9 cellular contexts compared by ENCODE assay signal in the genomic region with DNA sequence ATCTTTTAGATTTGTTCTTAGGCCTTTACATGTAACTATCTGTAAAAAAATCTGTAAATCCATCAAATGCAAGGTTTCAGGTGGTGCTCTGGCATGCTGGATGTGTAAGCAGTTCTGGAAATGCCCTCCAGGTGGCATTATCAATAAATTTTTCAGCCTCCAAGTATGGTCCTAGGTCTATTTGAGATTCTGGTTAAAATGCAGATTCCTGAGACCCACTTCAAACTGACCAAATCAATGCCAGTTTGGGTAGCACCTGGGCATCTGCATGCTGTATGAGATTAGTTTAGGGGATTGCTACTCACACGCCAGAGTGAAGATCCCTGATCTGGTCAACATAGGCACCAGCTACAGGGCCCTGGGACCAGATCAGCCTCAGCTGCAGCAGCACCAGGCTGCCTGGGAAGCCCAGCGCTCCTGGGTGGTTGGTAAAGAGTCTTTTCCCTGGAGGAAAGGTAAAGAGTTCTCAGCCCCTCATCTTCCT.
DNase-seq lines count a peak whose midpoint lies in the region; ATAC-seq, FAIRE-seq and TF ChIP-seq lines count a peak whose summit lies in the region.
"Had no signal": no experiment of that assay in that cellular context is flagged by ENCODE, and none has a peak within 500 bp of the region (broad histone marks: within the 10 kb centered on the region; RNA-seq: fewer than 3 reads in every experiment).

No MANE protein-coding gene starts in this region.

- peak; percentile 57 for TF ChIP-seq CTCF in D721Med (IDR thresholded peaks at IDR 0.05; ENCODE audit: insufficient read depth, missing control alignments)
- peak; percentile 57 for TF ChIP-seq CTCF in astrocyte of the cerebellum (IDR thresholded peaks at IDR 0.05; ENCODE audit: low read depth, low read length, missing control alignments)

- H3K4me3 ChIP-seq in astrocyte of the cerebellum (ENCODE audit: low read depth, low read length): no peak overlapping the region

- in situ Hi-C loops in astrocyte of the cerebellum (cut with HindIII; ENCODE audit: low sequenced_read_pairs): no loop called here

- FAIRE-seq in D721Med (lab: Jason Lieb, UNC): no peak

- DNase-seq in D721Med (ENCODE audit: insufficient read length, low spot score) (no peak), NCI-H2171 (lab: John Stamatoyannopoulos, UW) (peak; percentile 25), astrocyte of the cerebellum (ENCODE audit: low read depth) (no peak), iPS-NIHi7 (ENCODE audit: extremely low spot score) (peak; percentile 46)
- DNase-seq in stimulated activated naive CD8-positive, alpha-beta T cell treated with anti-CD3 and anti-CD28 coated beads, Interleukin-15, Interleukin-2, amounts not matched to agents 100 U/mL and 50 U/mL, for 24 hours: peak; percentile 17
- DNase-seq in effector CD8-positive, alpha-beta T cell (lab: John Stamatoyannopoulos, UW): no peak
- DNase-seq: activated naive CD8-positive, alpha-beta T cell treated with anti-CD3 and anti-CD28 coated beads, Interleukin-2, amount 10 ng/mL, durations not matched to agents 7 days and 5 days had no signal

- ATAC-seq in GM18873 (IDR thresholded peaks at IDR 0.05; ENCODE audit: low FRiP score, unreplicated experiment) (peak; percentile 80), HG03045 (IDR thresholded peaks at IDR 0.05; ENCODE audit: unreplicated experiment) (peak; percentile 75)
- ATAC-seq in stimulated activated naive CD8-positive, alpha-beta T cell treated with anti-CD3 and anti-CD28 coated beads, Interleukin-15, Interleukin-2, amounts not matched to agents 100 U/mL and 50 U/mL, for 24 hours: peak; percentile 46

Comparison
In these comparisons a context has a peak if more than half of its experiments do, and no peak if none do; other contexts are left out.
1. DNase-seq: peak in NCI-H2171 (single experiment), iPS-NIHi7 (single experiment) and stimulated activated naive CD8-positive, alpha-beta T cell treated with anti-CD3 and anti-CD28 coated beads, Interleukin-15, Interleukin-2, amounts not matched to agents 100 U/mL and 50 U/mL, for 24 hours (single experiment); none in D721Med (single experiment), astrocyte of the cerebellum (single experiment) and effector CD8-positive, alpha-beta T cell (single experiment).
2. Peak in every context shown above with its lines, with median percentiles within 50 percentile points of each other: ATAC-seq.